16 cellular contexts compared by ENCODE assay signal in genomic region chr4:88606832-88607231, GRCh38. TPM values are rescaled to one million over a fixed set of nuclear protein-coding genes. Genes with fewer than 3 reads are reported as not detected.
DNase-seq lines count a peak whose midpoint lies in the region; ATAC-seq and TF ChIP-seq lines count a peak whose summit lies in the region.
"Had no signal": no experiment of that assay in that cellular context is flagged by ENCODE, and none has a peak within 500 bp of the region (broad histone marks: within the 10 kb centered on the region; RNA-seq: fewer than 3 reads in every experiment).

No MANE protein-coding gene starts in this region.

- H3K4me2 ChIP-seq in IMR-90 (ENCODE audit: low read depth, low read length): no peak overlapping the region
- no peak overlapping the region for H3K4me2 ChIP-seq in PC-9

- H3K56ac ChIP-seq in IMR-90 (ENCODE audit: extremely low read depth, insufficient read depth, low read length): no peak overlapping the region

- H2BK120ac ChIP-seq in IMR-90 (ENCODE audit: low read depth, low read length): no peak overlapping the region

- no peaks in the 10 kb centered on the region for H4K20me1 ChIP-seq in IMR-90 (ENCODE audit: insufficient read depth, low read length)
- H4K20me1 ChIP-seq in PC-9 (ENCODE audit: insufficient read depth): no peaks in the 10 kb centered on the region

- no peak overlapping the region for H2BK15ac ChIP-seq in IMR-90 (ENCODE audit: low read depth, low read length)

- H3K27ac Mint-ChIP-seq in CD4-positive, alpha-beta T cell: peak overlapping the region; percentile 35
- H3K27ac Mint-ChIP-seq in endothelial cell (ENCODE audit: unreplicated experiment): no peak overlapping the region
- H3K27ac Mint-ChIP-seq: H9 had no signal

- no peaks in the 10 kb centered on the region for H3K27me3 ChIP-seq in CD4-positive, alpha-beta T cell (ENCODE audit: control insufficient read depth, insufficient read depth, low read length)
- H3K27me3 ChIP-seq in IMR-90 (ENCODE audit: control insufficient read depth, insufficient read depth, low read length): no peaks in the 10 kb centered on the region
- no peaks in the 10 kb centered on the region for H3K27me3 ChIP-seq in esophagus squamous epithelium
- no peaks in the 10 kb centered on the region for H3K27me3 ChIP-seq in PC-9 (ENCODE audit: insufficient read depth, low read depth)
- H3K27me3 ChIP-seq: BE2C had no signal

- H4K8ac ChIP-seq in IMR-90 (ENCODE audit: low read depth in 2 of 2, low read length in 2 of 2): no peak overlapping the region

- H3K9me3 ChIP-seq in CD4-positive, alpha-beta T cell (ENCODE audit: control insufficient read depth, low read length): no peaks in the 10 kb centered on the region
- H3K9me3 ChIP-seq in IMR-90 (ENCODE audit: control insufficient read depth, insufficient read depth, low read length): no peaks in the 10 kb centered on the region
- no peaks in the 10 kb centered on the region for H3K9me3 ChIP-seq in esophagus squamous epithelium
- H3K9me3 ChIP-seq in PC-9 (ENCODE audit: insufficient read depth, low read depth): no peaks in the 10 kb centered on the region
- H3K9me3 ChIP-seq: BE2C, Caco-2 had no signal

- no peak overlapping the region for H3K4me3 Mint-ChIP-seq in CD4-positive, alpha-beta T cell
- H3K4me3 Mint-ChIP-seq in endothelial cell (ENCODE audit: unreplicated experiment): peak overlapping the region; percentile 34
- H3K4me3 Mint-ChIP-seq: H9 had no signal

- no peak overlapping the region for H3K4ac ChIP-seq in IMR-90 (ENCODE audit: low read depth, low read length)

- no peak overlapping the region for H3K14ac ChIP-seq in IMR-90 (replicated peaks; ENCODE audit: low read depth, low read length)

- no peak overlapping the region for H4K91ac ChIP-seq in IMR-90 (ENCODE audit: insufficient read depth, low read depth, low read length)

- H2AK9ac ChIP-seq in IMR-90 (replicated peaks; ENCODE audit: low read depth, low read length, poor library complexity): no peak overlapping the region

- no peak for DNase-seq in CD4-positive, alpha-beta T cell
- no peak for DNase-seq in IMR-90
- no peak for DNase-seq in endothelial cell (ENCODE audit: low spot score)
- no peak for DNase-seq in esophagus squamous epithelium (lab: John Stamatoyannopoulos, UW)
- no peak for DNase-seq in foreskin melanocyte
- DNase-seq in PC-9: no peak
- DNase-seq in NCI-H2107 (lab: John Stamatoyannopoulos, UW): no peak
- DNase-seq: BE2C; Caco-2; CD8-positive, alpha-beta memory T cell; DND-41; GDM1; GOT3; H9 had no signal

- H3K18ac ChIP-seq in IMR-90 (ENCODE audit: low read depth, low read length): no peak overlapping the region

- H3K9me2 ChIP-seq in PC-9 (ENCODE audit: insufficient read depth): no peaks in the 10 kb centered on the region

- dilution Hi-C loops in IMR-90 (cut with HindIII; ENCODE audit: low sequenced_read_pairs, unreplicated experiment): no loop called here

- H3K27me3 Mint-ChIP-seq in CD4-positive, alpha-beta T cell: no peaks in the 10 kb centered on the region
- H3K27me3 Mint-ChIP-seq in endothelial cell (ENCODE audit: unreplicated experiment): peaks cover 8% of the 10 kb centered on the region
- H3K27me3 Mint-ChIP-seq: CD8-positive, alpha-beta memory T cell had no signal

- no peak overlapping the region for H3K9ac ChIP-seq in IMR-90 (ENCODE audit: low read depth, low read length)

- no peak overlapping the region for H3K27ac ChIP-seq in CD4-positive, alpha-beta T cell (ENCODE audit: low read depth, low read length)
- H3K27ac ChIP-seq in IMR-90 (ENCODE audit: insufficient read depth, low read length) (no peak overlapping the region), esophagus squamous epithelium (peak overlapping the region in 3 of 4 donors; percentile 25 to 56 (median 33)), PC-9 (no peak overlapping the region)
- H3K27ac ChIP-seq: C4-2B had no signal

- H3K36me3 ChIP-seq in IMR-90 (ENCODE audit: control insufficient read depth, insufficient read depth, low read length): peaks cover 5% of the 10 kb centered on the region
- H3K36me3 ChIP-seq in esophagus squamous epithelium: peaks cover 0 to 40% (median 8%) of the 10 kb centered on the region in 3 donors
- H3K36me3 ChIP-seq in PC-9 (ENCODE audit: low read depth): no peaks in the 10 kb centered on the region
- H3K36me3 ChIP-seq: BE2C had no signal

- in situ Hi-C loops in IMR-90 (cut with MboI; ENCODE audit: low sequenced_read_pairs): no loop called here

- no peak overlapping the region for H2BK5ac ChIP-seq in IMR-90 (ENCODE audit: low read depth, low read length, poor library complexity, severe bottlenecking)

- CTCF ChIA-PET in CD4-positive, alpha-beta T cell (lab: Charles Lee): no interaction called here
- CTCF ChIA-PET in IMR-90 (lab: Yijun Ruan, JAX) (no interaction called here), PC-9 (lab: Charles Lee) (no interaction called here)

- no peak for ATAC-seq in CD4-positive, alpha-beta T cell (ENCODE audit: poor library complexity)
- ATAC-seq in IMR-90 (ENCODE audit: low read depth) (no peak), HG03460 (IDR thresholded peaks at IDR 0.05; ENCODE audit: unreplicated experiment) (no peak)

- peaks cover 18 to 47% of the 10 kb centered on the region in 2 experiments for H3K79me1 ChIP-seq in IMR-90 (ENCODE audit: low read depth in 1 of 2, low read length in 2 of 2)

- no peaks in the 10 kb centered on the region for H3K79me2 ChIP-seq in PC-9 (ENCODE audit: low read depth)

- peaks cover 11% of the 10 kb centered on the region for H3K9me1 ChIP-seq in IMR-90 (ENCODE audit: insufficient read depth, low read length)

- BruUV-seq in IMR-90 (replicated peaks; lab: Mats Ljungman, UMichigan): no TSS peak
- BruUV-seq in PC-9 (replicated peaks; lab: Mats Ljungman, UMichigan): no TSS peak

- intact Hi-C loops in CD4-positive, alpha-beta T cell (cut with DNase I, micrococcal nuclease): no loop called here
- intact Hi-C loops in IMR-90 (cut with micrococcal nuclease): no loop called here
- intact Hi-C loops in esophagus squamous epithelium (cut with DNase I): no loop called here
- intact Hi-C loops in PC-9 (cut with micrococcal nuclease; ENCODE audit: unreplicated experiment): no loop called here

- H2AFZ ChIP-seq in IMR-90 (replicated peaks; ENCODE audit: low read length, poor library complexity): no peak overlapping the region
- H2AFZ ChIP-seq in PC-9: no peak overlapping the region

- H3F3A ChIP-seq in PC-9 (ENCODE audit: insufficient read depth, low read depth): peaks cover 7% of the 10 kb centered on the region

- no peak for TF ChIP-seq RAD21 in IMR-90 (IDR thresholded peaks at IDR 0.05; ENCODE audit: low read length)

- peaks cover 87% of the 10 kb centered on the region for H3K36me3 Mint-ChIP-seq in CD4-positive, alpha-beta T cell (ENCODE audit: low read depth)
- peaks cover 21% of the 10 kb centered on the region for H3K36me3 Mint-ChIP-seq in endothelial cell (ENCODE audit: low read depth, unreplicated experiment)

- peaks cover 82% of the 10 kb centered on the region for H3K4me1 Mint-ChIP-seq in CD4-positive, alpha-beta T cell (ENCODE audit: low read depth)
- peaks cover 25% of the 10 kb centered on the region for H3K4me1 Mint-ChIP-seq in endothelial cell (ENCODE audit: unreplicated experiment)

- H3K23ac ChIP-seq in IMR-90 (ENCODE audit: low read depth, low read length): no peak overlapping the region

- peaks cover 4% of the 10 kb centered on the region for H3K9me3 Mint-ChIP-seq in CD4-positive, alpha-beta T cell
- no peaks in the 10 kb centered on the region for H3K9me3 Mint-ChIP-seq in endothelial cell (ENCODE audit: unreplicated experiment)

- H3K4me3 ChIP-seq in IMR-90 (ENCODE audit: insufficient read depth, low read depth, low read length) (no peak overlapping the region), esophagus squamous epithelium (no peak overlapping the region), PC-9 (no peak overlapping the region)

- TF ChIP-seq CTCF in CD4-positive, alpha-beta T cell (IDR thresholded peaks at IDR 0.05): no peak
- TF ChIP-seq CTCF in IMR-90 (conservative IDR thresholded peaks at IDR 0.05; ENCODE audit: low read depth, low read length): no peak
- no peak for TF ChIP-seq CTCF in endothelial cell (IDR thresholded peaks at IDR 0.05; ENCODE audit: unreplicated experiment)
- TF ChIP-seq CTCF in esophagus squamous epithelium (IDR thresholded peaks at IDR 0.05): no peak
- no peak for TF ChIP-seq CTCF in PC-9 (conservative IDR thresholded peaks at IDR 0.05)

- POLR2A ChIA-PET in CD4-positive, alpha-beta T cell (lab: Charles Lee): interaction anchor here (1.0 to 1.2 kb wide), 2 partner anchors 8 to 15 kb away, joined by 3 read pairs; partner anchors contain the start of gene HERC3
- POLR2A ChIA-PET in IMR-90 (lab: Charles Lee; ENCODE audit: unreplicated experiment) (no interaction called here), PC-9 (lab: Charles Lee; ENCODE audit: unreplicated experiment) (no interaction called here)

- no peak overlapping the region for H2BK20ac ChIP-seq in IMR-90 (ENCODE audit: low read depth, low read length)

- no peak overlapping the region for H4K5ac ChIP-seq in IMR-90 (ENCODE audit: low read depth, low read length)

- peak overlapping the region; percentile 7; the same call in 1 of the 2 replicates for H2AK5ac ChIP-seq in IMR-90 (ENCODE audit: low read depth, low read length)

- WGBS in IMR-90 (ENCODE audit: extremely low coverage in 2 of 2, insufficient read length in 1 of 2), 2 experiments: 100% methylated on average over 1 of the region's 1 CpG; no CpG with 5 or more reads in 1 of the 2 experiments
- 33 to 69% methylated on average over 1 of the region's 1 CpG for WGBS in esophagus squamous epithelium, 2 donors

- TF ChIP-seq POLR2A in IMR-90 (IDR thresholded peaks at IDR 0.05; ENCODE audit: low read depth, low read length): no peak
- TF ChIP-seq POLR2A in esophagus squamous epithelium (IDR thresholded peaks at IDR 0.05): no peak

- H3K4me1 ChIP-seq in IMR-90 (ENCODE audit: control insufficient read depth, insufficient read depth, low read length) (peaks cover 10% of the 10 kb centered on the region), esophagus squamous epithelium (peaks cover 16 to 59% (median 33%) of the 10 kb centered on the region in 3 donors), PC-9 (replicated peaks; ENCODE audit: insufficient read depth) (peaks cover 16% of the 10 kb centered on the region)
- H3K4me1 ChIP-seq: BE2C had no signal

TF ChIP-seq in IMR-90, 13 proteins besides CTCF, POLR2A, EP300 and RAD21 (continues in another document):
- TF ChIP-seq NFE2L2 (IDR thresholded peaks at IDR 0.05; ENCODE audit: low read depth, low read length): no peak
- no peak for TF ChIP-seq BHLHE40 (IDR thresholded peaks at IDR 0.05; ENCODE audit: low read depth, low read length)

RNA-seq across cellular contexts. Expression of gene HERC3, which starts 14.6 kb away (rescaled TPM):
- 10 to 100 TPM; 63.1 to 66.4 TPM for total RNA-seq in CD4-positive, alpha-beta T cell
- 9.5 and 13.1 TPM in 2 replicates for total RNA-seq in IMR-90 (2012; rRNA removed)
- polyA plus RNA-seq in IMR-90 (2012; rRNA removed): 6.5 and 8.9 TPM in 2 replicates
- 2.2 and 2.7 TPM in 2 replicates for polyA plus RNA-seq in IMR-90 (2012; cell fraction: cytosol; rRNA removed)
- polyA plus RNA-seq in IMR-90 (2012; cell fraction: nucleus; rRNA removed; ENCODE audit: low replicate concordance): 3.0 and 9.7 TPM in 2 replicates
- total RNA-seq in endothelial cell (ENCODE audit: unreplicated experiment): 8.0 TPM
- total RNA-seq in esophagus squamous epithelium: 10 to 100 TPM; 19.1 to 41.1 (median 30.8) TPM
- total RNA-seq in PC-9 (2021): 14.7 and 16.9 TPM in 2 replicates

Comparison
In these comparisons a context has a peak if more than half of its experiments do, and no peak if none do; other contexts are left out.
1. H3K27ac ChIP-seq: peak in esophagus squamous epithelium (3 of 4); none in CD4-positive, alpha-beta T cell (single experiment), IMR-90 (single experiment) and PC-9 (single experiment).